In genomic region chr19:35028600-35028885, GRCh38 we compare ENCODE assay signal across 5 cellular contexts. TPM values are rescaled to one million over a fixed set of nuclear protein-coding genes. Genes with fewer than 3 reads are reported as not detected.
"Had no signal": no experiment of that assay in that cellular context is flagged by ENCODE, and none has a peak within 500 bp of the region (broad histone marks: within the 10 kb centered on the region; RNA-seq: fewer than 3 reads in every experiment).

No MANE protein-coding gene starts in this region.

RNA-seq across cellular contexts. Expression of gene HPN, which starts 13.0 kb away (rescaled TPM):
- total RNA-seq: dermis microvascular lymphatic vessel endothelial cell, fibroblast of villous mesenchyme, frontal cortex, glomerular endothelial cell had no signal
- polyA plus RNA-seq: keratinocyte had no signal
